In the genomic region with DNA sequence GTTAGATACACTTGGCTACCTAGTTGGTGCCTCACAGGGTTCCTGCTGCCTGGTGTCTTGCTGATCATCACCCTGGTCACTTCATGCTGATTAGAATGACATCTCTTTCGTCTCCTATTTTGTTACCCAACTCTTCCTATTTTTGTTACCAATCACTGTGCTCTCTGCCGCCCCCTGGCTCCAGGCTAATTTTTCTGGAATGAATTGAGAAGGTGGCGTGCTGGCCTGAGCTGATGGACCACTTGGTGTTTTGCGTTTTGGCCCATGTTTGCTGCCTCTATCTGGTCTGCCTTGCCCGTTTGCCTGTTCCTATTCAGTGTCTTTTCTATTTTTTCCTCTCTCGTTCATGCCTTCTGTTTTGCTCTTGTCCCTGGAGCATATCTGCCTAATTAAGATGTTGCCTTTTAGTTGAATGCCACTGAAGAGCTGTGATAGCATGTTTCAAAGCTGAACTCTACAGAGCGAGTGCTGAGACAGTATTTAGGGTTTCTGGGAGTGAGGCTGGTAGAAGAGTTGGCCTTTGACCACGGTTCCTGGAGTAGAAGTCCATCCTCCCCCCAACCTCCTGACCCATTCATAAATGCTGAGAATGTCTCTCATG, we compare ENCODE assay signal across 8 cellular contexts. TPM values are rescaled to one million over a fixed set of nuclear protein-coding genes. Genes with fewer than 3 reads are reported as not detected.
DNase-seq lines count a peak whose midpoint lies in the region; ATAC-seq, FAIRE-seq and TF ChIP-seq lines count a peak whose summit lies in the region.

No MANE protein-coding gene starts in this region.

- no peak for TF ChIP-seq POLR2A in uterus (IDR thresholded peaks at IDR 0.05)

- H3K27me3 Mint-ChIP-seq in natural killer cell (ENCODE audit: low read depth in 2 of 2), result no peaks in the 10 kb centered on the region
- no peaks in the 10 kb centered on the region for H3K27me3 Mint-ChIP-seq in natural killer cell treated with Interleukin-12 subunit alpha and Interleukin-12 subunit beta and Interleukin-15 and Interleukin-18, amount 100 ng/mL, for 72 hours

- H3K9me3 ChIP-seq in lung (ENCODE audit: control insufficient read depth in 2 of 2, insufficient read depth in 1 of 2, low read length in 1 of 2) (no peaks in the 10 kb centered on the region), uterus (no peaks in the 10 kb centered on the region)

- H3K36me3 ChIP-seq in bronchial epithelial cell (ENCODE audit: control insufficient read depth, insufficient read depth, low read length) (peaks cover 37% of the 10 kb centered on the region), lung (ENCODE audit: control insufficient read depth in 2 of 2, insufficient read depth in 2 of 2, low read length in 2 of 2) (peaks cover 13 to 43% of the 10 kb centered on the region in 2 donors), uterus (no peaks in the 10 kb centered on the region)

- WGBS in lung, 2 donors, result 49 to 59% methylated on average over 8 of the region's 8 CpGs

- no peak overlapping the region for H3K27ac Mint-ChIP-seq in natural killer cell
- H3K27ac Mint-ChIP-seq in natural killer cell treated with Interleukin-12 subunit alpha and Interleukin-12 subunit beta and Interleukin-15 and Interleukin-18, amount 100 ng/mL, for 72 hours, result no peak overlapping the region

- H3K4me1 ChIP-seq in lung (ENCODE audit: control insufficient read depth in 2 of 2, insufficient read depth in 2 of 2, low read length in 2 of 2), result peaks cover 0 to 3% of the 10 kb centered on the region in 2 donors
- H3K4me1 ChIP-seq in uterus, result peaks cover 5 to 9% of the 10 kb centered on the region in 2 donors

- peaks cover 8% of the 10 kb centered on the region for H3K36me3 Mint-ChIP-seq in natural killer cell
- peaks cover 32% of the 10 kb centered on the region for H3K36me3 Mint-ChIP-seq in natural killer cell treated with Interleukin-12 subunit alpha and Interleukin-12 subunit beta and Interleukin-15 and Interleukin-18, amount 100 ng/mL, for 72 hours

- no peak overlapping the region for H3K27ac ChIP-seq in lung (ENCODE audit: low read depth in 1 of 2, low read length in 1 of 2)
- H3K27ac ChIP-seq in uterus, result no peak overlapping the region

- H3K4me3 ChIP-seq in bronchial epithelial cell (ENCODE audit: low read depth, low read length) (no peak overlapping the region), lung (no peak overlapping the region), uterus (no peak overlapping the region)

- peak; percentile 58 for TF ChIP-seq CTCF in natural killer cell (IDR thresholded peaks at IDR 0.05)
- peak; percentile 73 for TF ChIP-seq CTCF in bronchial epithelial cell (IDR thresholded peaks at IDR 0.05; ENCODE audit: insufficient read depth, low read length, severe bottlenecking)
- peak; percentile 56 for TF ChIP-seq CTCF in lung (IDR thresholded peaks at IDR 0.05; ENCODE audit: control extremely low read depth, extremely low read depth)
- TF ChIP-seq CTCF in uterus (IDR thresholded peaks at IDR 0.05), result peak; percentile 50 to 65 (median 54)

- peaks cover 4 to 19% of the 10 kb centered on the region in 2 donors for H3K4me1 Mint-ChIP-seq in natural killer cell
- peaks cover 19 to 28% of the 10 kb centered on the region in 2 donors for H3K4me1 Mint-ChIP-seq in natural killer cell treated with Interleukin-12 subunit alpha and Interleukin-12 subunit beta and Interleukin-15 and Interleukin-18, amount 100 ng/mL, for 72 hours (ENCODE audit: low read depth in 2 of 2)

- H3K27me3 ChIP-seq in bronchial epithelial cell (ENCODE audit: control insufficient read depth, insufficient read depth, low read length) (no peaks in the 10 kb centered on the region), lung (ENCODE audit: control insufficient read depth, insufficient read depth) (no peaks in the 10 kb centered on the region), uterus (no peaks in the 10 kb centered on the region)

- H3K4me3 Mint-ChIP-seq in natural killer cell, result no peak overlapping the region
- H3K4me3 Mint-ChIP-seq in natural killer cell treated with Interleukin-12 subunit alpha and Interleukin-12 subunit beta and Interleukin-15 and Interleukin-18, amount 100 ng/mL, for 72 hours, result no peak overlapping the region

- DNase-seq in natural killer cell (peak; percentile 48), bronchial epithelial cell (ENCODE audit: low read depth) (no peak), lung (ENCODE audit: low spot score) (no peak), uterus (peak; percentile 49 to 50)
- DNase-seq in natural killer cell treated with Interleukin-12 subunit alpha and Interleukin-12 subunit beta and Interleukin-15 and Interleukin-18, amount 100 ng/mL, for 72 hours (ENCODE audit: low spot score), result no peak

- H3K9me3 Mint-ChIP-seq in natural killer cell, result no peaks in the 10 kb centered on the region
- H3K9me3 Mint-ChIP-seq in natural killer cell treated with Interleukin-12 subunit alpha and Interleukin-12 subunit beta and Interleukin-15 and Interleukin-18, amount 100 ng/mL, for 72 hours, result no peaks in the 10 kb centered on the region

- intact Hi-C loops in natural killer cell (cut with micrococcal nuclease) (no loop called here), uterus (cut with DNase I; ENCODE audit: low total_unique reads) (loop anchor here (10.0 kb wide), 1 partner anchor 340 kb away; no protein-coding TSS in a partner anchor)

- ATAC-seq in natural killer cell, result peak; percentile 41 to 61 (median 52)
- ATAC-seq in natural killer cell treated with Interleukin-12 subunit alpha and Interleukin-12 subunit beta and Interleukin-15 and Interleukin-18, amount 100 ng/mL, for 72 hours, result no peak
- peak; percentile 38; the same call in 1 of the 3 replicates for ATAC-seq in SK-N-SH treated with all-trans-retinoic acid at 6 μM for 48 hours
- ATAC-seq in lung (ENCODE audit: insufficient read depth, low FRiP score), result no peak
- ATAC-seq in GM21576 (IDR thresholded peaks at IDR 0.05; ENCODE audit: unreplicated experiment), result no peak
- ATAC-seq in GM21367 (IDR thresholded peaks at IDR 0.05; ENCODE audit: unreplicated experiment), result no peak

- no peak for FAIRE-seq in bronchial epithelial cell (lab: Jason Lieb, UNC)

TF ChIP-seq in SK-N-SH treated with all-trans-retinoic acid at 6 μM for 48 hours, 23 proteins besides CTCF, POLR2A, EP300 and RAD21:
- TF ChIP-seq RARB (CRISPR knock-in tag; IDR thresholded peaks at IDR 0.05), result no peak
- no peak for TF ChIP-seq SNAI2 (CRISPR knock-in tag; IDR thresholded peaks at IDR 0.05)
- TF ChIP-seq BACH2 (CRISPR knock-in tag; IDR thresholded peaks at IDR 0.05; ENCODE audit: borderline replicate concordance), result no peak
- TF ChIP-seq CSDC2 (CRISPR knock-in tag; IDR thresholded peaks at IDR 0.05), result no peak
- TF ChIP-seq ZNF70 (CRISPR knock-in tag; IDR thresholded peaks at IDR 0.05), result no peak
- TF ChIP-seq ZNF565 (CRISPR knock-in tag; conservative IDR thresholded peaks at IDR 0.05; ENCODE audit: low read depth), result no peak
- TF ChIP-seq, protein P1, sequence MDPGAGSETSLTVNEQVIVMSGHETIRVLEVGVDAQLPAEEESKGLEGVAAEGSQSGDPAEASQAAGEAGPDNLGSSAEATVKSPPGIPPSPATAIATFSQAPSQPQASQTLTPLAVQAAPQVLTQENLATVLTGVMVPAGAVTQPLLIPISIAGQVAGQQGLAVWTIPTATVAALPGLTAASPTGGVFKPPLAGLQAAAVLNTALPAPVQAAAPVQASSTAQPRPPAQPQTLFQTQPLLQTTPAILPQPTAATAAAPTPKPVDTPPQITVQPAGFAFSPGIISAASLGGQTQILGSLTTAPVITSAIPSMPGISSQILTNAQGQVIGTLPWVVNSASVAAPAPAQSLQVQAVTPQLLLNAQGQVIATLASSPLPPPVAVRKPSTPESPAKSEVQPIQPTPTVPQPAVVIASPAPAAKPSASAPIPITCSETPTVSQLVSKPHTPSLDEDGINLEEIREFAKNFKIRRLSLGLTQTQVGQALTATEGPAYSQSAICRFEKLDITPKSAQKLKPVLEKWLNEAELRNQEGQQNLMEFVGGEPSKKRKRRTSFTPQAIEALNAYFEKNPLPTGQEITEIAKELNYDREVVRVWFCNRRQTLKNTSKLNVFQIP (CRISPR knock-in tag; IDR thresholded peaks at IDR 0.05; ENCODE audit: borderline replicate concordance, low read depth), result no peak
- TF ChIP-seq ISL1 (CRISPR knock-in tag; IDR thresholded peaks at IDR 0.05), result no peak
TF ChIP-seq in SK-N-SH treated with all-trans-retinoic acid at 6 μM for 48 hours: peak in this region for 0.

RNA-seq across cellular contexts. Expression of a gene that starts 5.9 kb away (rescaled TPM):
- total RNA-seq in natural killer cell (100 to 1,000 TPM; 235 to 242 (median 238) TPM), bronchial epithelial cell (410 and 516 TPM in 2 replicates), lung (100 to 1,000 TPM; 179 to 390 TPM), uterus (100 to 1,000 TPM; 105 to 351 (median 293) TPM)
- 100 to 1,000 TPM; 463 to 472 TPM for total RNA-seq in natural killer cell treated with Interleukin-12 subunit alpha and Interleukin-12 subunit beta and Interleukin-15 and Interleukin-18, amount 100 ng/mL, for 72 hours
- polyA plus RNA-seq in lung, result 100 to 1,000 TPM; 431 to 882 TPM

RNA-seq across cellular contexts. Expression of a gene that starts 12.4 kb away (rescaled TPM):
- 10 to 100 TPM; 16.1 to 27.6 (median 25.1) TPM for total RNA-seq in natural killer cell
- 10 to 100 TPM; 49.6 to 71.2 TPM for total RNA-seq in natural killer cell treated with Interleukin-12 subunit alpha and Interleukin-12 subunit beta and Interleukin-15 and Interleukin-18, amount 100 ng/mL, for 72 hours
- total RNA-seq in bronchial epithelial cell, result 23.7 and 25.6 TPM in 2 replicates
- total RNA-seq in lung, result 10 to 100 TPM; 18.4 to 28.9 TPM
- 10 to 100 TPM in 1 of 2 donors, 1 to 10 TPM in 1; 7.1 to 16.5 TPM for polyA plus RNA-seq in lung
- total RNA-seq in uterus, result 10 to 100 TPM in 3 of 4 donors, 1 to 10 TPM in 1; 6.9 to 23.3 (median 20.6) TPM

RNA-seq across cellular contexts. Expression of a gene that starts 18.1 kb away (rescaled TPM):
- total RNA-seq in natural killer cell (10 to 100 TPM; 56.7 to 66.5 (median 61.3) TPM), bronchial epithelial cell (55.2 and 72.1 TPM in 2 replicates), lung (10 to 100 TPM; 50.0 to 90.4 TPM), uterus (100 to 1,000 TPM in 1 of 4 donors, 10 to 100 TPM in 3; 24.5 to 125 (median 50.7) TPM)
- total RNA-seq in natural killer cell treated with Interleukin-12 subunit alpha and Interleukin-12 subunit beta and Interleukin-15 and Interleukin-18, amount 100 ng/mL, for 72 hours, result 100 to 1,000 TPM in 1 of 2 donors, 10 to 100 TPM in 1; 84.1 to 122 TPM
- polyA plus RNA-seq in lung, result 100 to 1,000 TPM; 179 to 199 TPM

RNA-seq across cellular contexts. Expression of a gene that starts 56.1 kb away (rescaled TPM):
- under 1 TPM; 0.05 to 0.83 (median 0.72) TPM for total RNA-seq in natural killer cell
- total RNA-seq in natural killer cell treated with Interleukin-12 subunit alpha and Interleukin-12 subunit beta and Interleukin-15 and Interleukin-18, amount 100 ng/mL, for 72 hours, result under 1 TPM in 1 of 2 donors, not detected in 1; 0.17 TPM
- not detected in 2 replicates for total RNA-seq in bronchial epithelial cell
- total RNA-seq in lung, result under 1 TPM; 0.15 to 0.17 TPM
- under 1 TPM; 0.07 to 0.22 TPM for polyA plus RNA-seq in lung
- under 1 TPM in 2 of 4 donors, not detected in 2; under 0.01 to 0.15 TPM for total RNA-seq in uterus

RNA-seq across cellular contexts. Expression of a gene that starts 57.7 kb away (rescaled TPM):
- total RNA-seq in natural killer cell (10 to 100 TPM in 1 of 3 donors, under 1 TPM in 2; 0.09 to 13.7 (median 0.11) TPM), bronchial epithelial cell (0.13 and 0.53 TPM in 2 replicates), lung (10 to 100 TPM in 1 of 2 donors, 1 to 10 TPM in 1; 5.8 to 19.4 TPM), uterus (10 to 100 TPM in 1 of 4 donors, 1 to 10 TPM in 1, under 1 TPM in 1, not detected in 1; 0.26 to 11.8 (median 9.5) TPM)
- total RNA-seq in natural killer cell treated with Interleukin-12 subunit alpha and Interleukin-12 subunit beta and Interleukin-15 and Interleukin-18, amount 100 ng/mL, for 72 hours, result 1 to 10 TPM in 1 of 2 donors, under 1 TPM in 1; 0.38 to 2.6 TPM
- polyA plus RNA-seq in lung, result 1 to 10 TPM; 5.6 to 6.0 TPM

Comparison
In these comparisons a context has a peak if more than half of its experiments do, and no peak if none do; other contexts are left out.
1. ATAC-seq: peak in natural killer cell (3 of 3) and SK-N-SH treated with all-trans-retinoic acid at 6 μM for 48 hours (single experiment); none in natural killer cell treated with Interleukin-12 subunit alpha and Interleukin-12 subunit beta and Interleukin-15 and Interleukin-18, amount 100 ng/mL, for 72 hours (0 of 2), lung (single experiment), GM21576 (single experiment) and GM21367 (single experiment).
2. DNase-seq: peak in natural killer cell (single experiment) and uterus (2 of 2); none in natural killer cell treated with Interleukin-12 subunit alpha and Interleukin-12 subunit beta and Interleukin-15 and Interleukin-18, amount 100 ng/mL, for 72 hours (single experiment), bronchial epithelial cell (single experiment) and lung (single experiment).
3. Peak in every context shown above with its lines, with median percentiles within 50 percentile points of each other: CTCF ChIP-seq.